ENCODE assay signal across 1 cellular context in the genomic region with DNA sequence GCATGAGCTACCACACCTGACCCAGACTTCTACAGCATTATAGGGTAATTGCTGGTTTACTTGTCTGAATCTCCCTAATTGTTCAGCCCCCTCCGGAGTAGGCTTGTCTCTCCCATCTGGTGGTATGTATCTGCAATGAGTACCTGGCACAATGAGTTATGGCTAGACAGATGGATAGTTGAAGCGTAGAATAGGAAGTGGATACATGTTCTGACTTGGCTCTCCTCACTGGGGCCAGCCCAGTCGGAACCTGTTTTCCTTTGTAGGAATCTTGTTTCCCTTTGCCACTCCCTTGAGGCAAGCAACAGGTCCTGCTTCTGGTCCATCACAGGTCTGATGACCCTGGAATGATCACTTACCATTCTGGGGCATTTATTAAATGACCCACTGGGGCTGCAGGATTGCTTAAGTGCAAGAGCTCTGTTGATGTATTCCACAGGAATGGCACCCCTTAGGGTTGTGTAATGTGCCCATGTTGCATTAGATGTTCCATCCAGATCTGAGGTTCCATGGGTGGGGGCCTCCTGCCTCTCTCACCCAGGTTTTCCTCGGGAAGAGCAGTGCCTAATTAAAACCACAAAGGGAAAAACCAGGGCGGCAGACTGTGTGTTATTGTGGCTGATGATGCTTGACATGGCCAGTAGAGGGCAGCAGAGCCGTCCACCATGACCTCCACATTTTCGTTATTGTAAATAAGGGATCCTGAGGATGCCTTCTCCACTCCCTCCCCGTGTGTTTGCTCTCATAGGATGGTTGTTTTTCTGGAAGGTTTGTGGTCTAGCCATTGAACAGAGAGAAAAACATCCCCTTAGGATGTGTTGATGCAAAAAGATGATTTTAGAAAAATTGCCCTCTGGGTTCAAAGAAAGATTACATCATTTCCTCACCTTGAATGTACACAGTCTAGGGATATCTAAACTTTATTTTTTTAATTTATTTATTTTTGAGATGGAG.
TF ChIP-seq lines count a peak whose summit lies in the region.

No MANE protein-coding gene starts in this region.

TF ChIP-seq in HepG2, 621 proteins besides CTCF, POLR2A, EP300 and RAD21 (continued from another document and continues in another):
- TF ChIP-seq SETDB1 (CRISPR knock-in tag; IDR thresholded peaks at IDR 0.05; ENCODE audit: borderline replicate concordance) (no peak), NFYB (CRISPR knock-in tag; IDR thresholded peaks at IDR 0.05) (no peak), ZNF678 (CRISPR knock-in tag; IDR thresholded peaks at IDR 0.05) (no peak), ZMYM4 (CRISPR knock-in tag; IDR thresholded peaks at IDR 0.05) (no peak), ZNF296 (CRISPR knock-in tag; conservative IDR thresholded peaks at IDR 0.05) (no peak), CENPX (CRISPR knock-in tag; IDR thresholded peaks at IDR 0.05) (no peak), DNMT3B (CRISPR knock-in tag; conservative IDR thresholded peaks at IDR 0.05) (no peak), ZNF407 (CRISPR knock-in tag; IDR thresholded peaks at IDR 0.05; ENCODE audit: not compliant biosample characterization) (no peak), CREM (IDR thresholded peaks at IDR 0.05) (no peak), CREM (CRISPR knock-in tag; IDR thresholded peaks at IDR 0.05) (no peak), ZNF431 (CRISPR knock-in tag; IDR thresholded peaks at IDR 0.05; ENCODE audit: borderline replicate concordance, low read depth) (no peak), MAF1 (CRISPR knock-in tag; IDR thresholded peaks at IDR 0.05; ENCODE audit: borderline replicate concordance) (no peak), SPEN (CRISPR knock-in tag; IDR thresholded peaks at IDR 0.05; ENCODE audit: low read depth) (no peak), KMT2B (CRISPR knock-in tag; IDR thresholded peaks at IDR 0.05) (no peak), ZNF460 (CRISPR knock-in tag; IDR thresholded peaks at IDR 0.05; ENCODE audit: borderline replicate concordance) (no peak), KLF12 (CRISPR knock-in tag; IDR thresholded peaks at IDR 0.05; ENCODE audit: borderline replicate concordance) (no peak), ZNF839 (CRISPR knock-in tag; IDR thresholded peaks at IDR 0.05; ENCODE audit: borderline replicate concordance) (no peak), HNF4G (IDR thresholded peaks at IDR 0.05; ENCODE audit: borderline replicate concordance, low read depth, low read length) (no peak), HNF4G (CRISPR knock-in tag; IDR thresholded peaks at IDR 0.05; ENCODE audit: borderline replicate concordance, low read depth) (no peak), ZMYM3 (CRISPR knock-in tag; IDR thresholded peaks at IDR 0.05) (no peak), FOXP1 (IDR thresholded peaks at IDR 0.05) (no peak), FOXP1 (CRISPR knock-in tag; IDR thresholded peaks at IDR 0.05) (no peak; the same call in 1 of the 2 replicates), TBX2 (CRISPR knock-in tag; IDR thresholded peaks at IDR 0.05; ENCODE audit: borderline replicate concordance) (no peak), ZNF558 (CRISPR knock-in tag; IDR thresholded peaks at IDR 0.05; ENCODE audit: borderline replicate concordance) (no peak), SP4 (CRISPR knock-in tag; IDR thresholded peaks at IDR 0.05) (no peak), STAT6 (CRISPR knock-in tag; IDR thresholded peaks at IDR 0.05; ENCODE audit: borderline replicate concordance) (no peak), ZNF670 (CRISPR knock-in tag; IDR thresholded peaks at IDR 0.05; ENCODE audit: borderline replicate concordance) (no peak), ZNF331 (CRISPR knock-in tag; IDR thresholded peaks at IDR 0.05) (peak; percentile 69; the same call in 1 of the 2 replicates), PITX1 (CRISPR knock-in tag; IDR thresholded peaks at IDR 0.05) (peak; percentile 19; the same call in 1 of the 2 replicates), ZNF747 (CRISPR knock-in tag; IDR thresholded peaks at IDR 0.05; ENCODE audit: borderline replicate concordance) (no peak), KAT7 (CRISPR knock-in tag; IDR thresholded peaks at IDR 0.05; ENCODE audit: borderline replicate concordance) (no peak), ZNF24 (IDR thresholded peaks at IDR 0.05) (no peak), NFE2L1 (CRISPR knock-in tag; IDR thresholded peaks at IDR 0.05; ENCODE audit: borderline replicate concordance) (no peak), TEAD3 (CRISPR knock-in tag; optimal IDR thresholded peaks at IDR 0.05; ENCODE audit: borderline replicate concordance) (peak; percentile 25), ZNF672 (CRISPR knock-in tag; IDR thresholded peaks at IDR 0.05) (no peak), RARG (CRISPR knock-in tag; IDR thresholded peaks at IDR 0.05; ENCODE audit: low read depth) (no peak), ISX (CRISPR knock-in tag; conservative IDR thresholded peaks at IDR 0.05) (no peak), ATF5 (CRISPR knock-in tag; IDR thresholded peaks at IDR 0.05; ENCODE audit: low read depth) (no peak), MTA1 (CRISPR knock-in tag; IDR thresholded peaks at IDR 0.05; ENCODE audit: borderline replicate concordance) (no peak), PCBP2 (optimal IDR thresholded peaks at IDR 0.05; ENCODE audit: low read depth, low read length, poor library complexity, severe bottlenecking) (no peak), ZNF776 (CRISPR knock-in tag; IDR thresholded peaks at IDR 0.05) (0 out of 2 replicates have a peak, but pooled peaks have one; percentile 34), CC2D1A (CRISPR knock-in tag; IDR thresholded peaks at IDR 0.05) (no peak)
- TF ChIP-seq, protein P1, sequence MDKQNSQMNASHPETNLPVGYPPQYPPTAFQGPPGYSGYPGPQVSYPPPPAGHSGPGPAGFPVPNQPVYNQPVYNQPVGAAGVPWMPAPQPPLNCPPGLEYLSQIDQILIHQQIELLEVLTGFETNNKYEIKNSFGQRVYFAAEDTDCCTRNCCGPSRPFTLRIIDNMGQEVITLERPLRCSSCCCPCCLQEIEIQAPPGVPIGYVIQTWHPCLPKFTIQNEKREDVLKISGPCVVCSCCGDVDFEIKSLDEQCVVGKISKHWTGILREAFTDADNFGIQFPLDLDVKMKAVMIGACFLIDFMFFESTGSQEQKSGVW (CRISPR knock-in tag; IDR thresholded peaks at IDR 0.05; ENCODE audit: borderline replicate concordance): no peak
- TF ChIP-seq, protein P2, sequence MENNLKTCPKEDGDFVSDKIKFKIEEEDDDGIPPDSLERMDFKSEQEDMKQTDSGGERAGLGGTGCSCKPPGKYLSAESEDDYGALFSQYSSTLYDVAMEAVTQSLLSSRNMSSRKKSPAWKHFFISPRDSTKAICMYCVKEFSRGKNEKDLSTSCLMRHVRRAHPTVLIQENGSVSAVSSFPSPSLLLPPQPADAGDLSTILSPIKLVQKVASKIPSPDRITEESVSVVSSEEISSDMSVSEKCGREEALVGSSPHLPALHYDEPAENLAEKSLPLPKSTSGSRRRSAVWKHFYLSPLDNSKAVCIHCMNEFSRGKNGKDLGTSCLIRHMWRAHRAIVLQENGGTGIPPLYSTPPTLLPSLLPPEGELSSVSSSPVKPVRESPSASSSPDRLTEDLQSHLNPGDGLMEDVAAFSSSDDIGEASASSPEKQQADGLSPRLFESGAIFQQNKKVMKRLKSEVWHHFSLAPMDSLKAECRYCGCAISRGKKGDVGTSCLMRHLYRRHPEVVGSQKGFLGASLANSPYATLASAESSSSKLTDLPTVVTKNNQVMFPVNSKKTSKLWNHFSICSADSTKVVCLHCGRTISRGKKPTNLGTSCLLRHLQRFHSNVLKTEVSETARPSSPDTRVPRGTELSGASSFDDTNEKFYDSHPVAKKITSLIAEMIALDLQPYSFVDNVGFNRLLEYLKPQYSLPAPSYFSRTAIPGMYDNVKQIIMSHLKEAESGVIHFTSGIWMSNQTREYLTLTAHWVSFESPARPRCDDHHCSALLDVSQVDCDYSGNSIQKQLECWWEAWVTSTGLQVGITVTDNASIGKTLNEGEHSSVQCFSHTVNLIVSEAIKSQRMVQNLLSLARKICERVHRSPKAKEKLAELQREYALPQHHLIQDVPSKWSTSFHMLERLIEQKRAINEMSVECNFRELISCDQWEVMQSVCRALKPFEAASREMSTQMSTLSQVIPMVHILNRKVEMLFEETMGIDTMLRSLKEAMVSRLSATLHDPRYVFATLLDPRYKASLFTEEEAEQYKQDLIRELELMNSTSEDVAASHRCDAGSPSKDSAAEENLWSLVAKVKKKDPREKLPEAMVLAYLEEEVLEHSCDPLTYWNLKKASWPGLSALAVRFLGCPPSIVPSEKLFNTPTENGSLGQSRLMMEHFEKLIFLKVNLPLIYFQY (CRISPR knock-in tag; IDR thresholded peaks at IDR 0.05; ENCODE audit: borderline replicate concordance): no peak
